ENCODE assay signal across 1 cellular context in genomic region chr19:31312629-31313244, GRCh38.
TF ChIP-seq lines count a peak whose summit lies in the region.

No MANE protein-coding gene starts in this region.

TF ChIP-seq in IMR-90, 13 proteins besides CTCF, POLR2A, EP300 and RAD21:
- no peak for TF ChIP-seq FOS (IDR thresholded peaks at IDR 0.05; ENCODE audit: low read depth, low read length)
- TF ChIP-seq RFX5 (IDR thresholded peaks at IDR 0.05; ENCODE audit: low read depth, low read length), result no peak
